18 cellular contexts compared by ENCODE assay signal in the genomic region with DNA sequence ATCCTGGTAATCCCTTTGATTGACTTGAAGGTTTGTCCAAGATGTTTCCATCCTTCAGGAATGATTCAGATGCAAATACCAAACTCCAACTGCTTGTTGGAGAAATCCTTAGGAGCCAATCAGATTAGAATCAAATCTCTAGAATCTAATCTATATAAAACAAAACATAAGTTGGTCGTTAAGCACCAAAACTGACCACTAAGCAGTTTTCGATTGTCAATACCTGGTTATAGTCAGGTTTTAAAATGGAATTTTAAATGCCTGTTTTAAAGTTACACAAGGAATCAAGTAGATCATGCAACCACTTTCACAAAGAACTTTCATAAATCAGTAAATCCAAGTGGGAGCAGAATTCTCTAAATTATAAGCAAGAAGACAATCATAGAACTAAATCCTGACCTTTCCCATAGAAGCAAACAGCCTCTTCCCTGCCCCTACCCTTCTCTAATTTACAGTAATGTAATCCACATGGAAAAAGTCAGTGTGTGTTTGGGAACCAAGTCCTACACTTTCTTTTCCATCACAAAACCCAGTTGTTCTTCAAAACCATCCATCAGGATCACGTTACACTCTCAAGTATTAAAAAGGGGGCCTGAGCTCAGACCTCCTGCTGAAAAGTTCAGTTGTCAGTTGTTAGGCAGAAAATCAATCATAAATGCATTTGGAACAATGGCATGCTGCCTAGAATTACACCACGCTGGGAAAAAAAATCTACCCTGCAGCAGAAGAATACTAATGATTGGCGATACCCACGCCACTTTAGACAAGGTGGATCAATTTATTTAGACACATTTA.
DNase-seq lines count a peak whose midpoint lies in the region; ATAC-seq and TF ChIP-seq lines count a peak whose summit lies in the region.
"Had no signal": no experiment of that assay in that cellular context is flagged by ENCODE, and none has a peak within 500 bp of the region (broad histone marks: within the 10 kb centered on the region; RNA-seq: fewer than 3 reads in every experiment).

No MANE protein-coding gene starts in this region.

- intact Hi-C loops in activated CD4-positive, alpha-beta memory T cell treated with anti-CD3 and anti-CD28 coated beads for 36 hours (cut with micrococcal nuclease): no loop called here

- POLR2A ChIA-PET in activated CD4-positive, alpha-beta memory T cell treated with anti-CD3 and anti-CD28 coated beads for 36 hours (lab: Charles Lee): no interaction called here

- peak overlapping the region; percentile 10 for H3K4me3 Mint-ChIP-seq in glutamatergic neuron (ENCODE audit: unreplicated experiment)
- H3K4me3 Mint-ChIP-seq in activated CD4-positive, alpha-beta memory T cell treated with anti-CD3 and anti-CD28 coated beads for 36 hours: no peak overlapping the region
- H3K4me3 Mint-ChIP-seq: CD14-positive monocyte had no signal

- H3K36me3 Mint-ChIP-seq in glutamatergic neuron (ENCODE audit: unreplicated experiment): no peaks in the 10 kb centered on the region
- H3K36me3 Mint-ChIP-seq in activated CD4-positive, alpha-beta memory T cell treated with anti-CD3 and anti-CD28 coated beads for 36 hours: no peaks in the 10 kb centered on the region
- H3K36me3 Mint-ChIP-seq: CD14-positive monocyte had no signal

- peaks cover 3% of the 10 kb centered on the region for H3K9me3 Mint-ChIP-seq in glutamatergic neuron (ENCODE audit: unreplicated experiment)
- peaks cover 20% of the 10 kb centered on the region for H3K9me3 Mint-ChIP-seq in activated CD4-positive, alpha-beta memory T cell treated with anti-CD3 and anti-CD28 coated beads for 36 hours

- no peaks in the 10 kb centered on the region for H3K27me3 Mint-ChIP-seq in glutamatergic neuron (ENCODE audit: unreplicated experiment)
- H3K27me3 Mint-ChIP-seq in activated CD4-positive, alpha-beta memory T cell treated with anti-CD3 and anti-CD28 coated beads for 36 hours: no peaks in the 10 kb centered on the region

- DNase-seq in NCI-H345 treated with DMSO at 0.1 percent for 48 hours (lab: John Stamatoyannopoulos, UW; ENCODE audit: unreplicated experiment) (peak; percentile 3), NCI-H345 (lab: John Stamatoyannopoulos, UW) (no peak), NCI-H2171 treated with DMSO at 0.1 percent for 48 hours (lab: John Stamatoyannopoulos, UW) (peak; percentile 73), glutamatergic neuron (no peak), EL (no peak), NCI-H1092 (lab: John Stamatoyannopoulos, UW) (no peak)
- no peak for DNase-seq in activated CD4-positive, alpha-beta memory T cell treated with anti-CD3 and anti-CD28 coated beads for 36 hours
- DNase-seq: activated CD4-positive, alpha-beta T cell treated with anti-CD3 and anti-CD28 coated beads, Interleukin-2, amount 50 U/mL, for 4 hours; activated gamma-delta T cell; DMS 273 treated with DMSO at 0.1 percent for 48 hours; effector CD8-positive, alpha-beta T cell; left lung; midbrain; NCI-H226; RPMI8226 had no signal

- H3K27ac Mint-ChIP-seq in glutamatergic neuron (ENCODE audit: unreplicated experiment): no peak overlapping the region
- no peak overlapping the region for H3K27ac Mint-ChIP-seq in activated CD4-positive, alpha-beta memory T cell treated with anti-CD3 and anti-CD28 coated beads for 36 hours
- H3K27ac Mint-ChIP-seq: CD14-positive monocyte had no signal

- TF ChIP-seq CTCF in glutamatergic neuron (IDR thresholded peaks at IDR 0.05; ENCODE audit: partially characterized antibody, unreplicated experiment): no peak

- H3K4me1 Mint-ChIP-seq in glutamatergic neuron (ENCODE audit: low read depth, unreplicated experiment): peaks cover 7% of the 10 kb centered on the region
- no peaks in the 10 kb centered on the region for H3K4me1 Mint-ChIP-seq in activated CD4-positive, alpha-beta memory T cell treated with anti-CD3 and anti-CD28 coated beads for 36 hours (ENCODE audit: low read depth)
- H3K4me1 Mint-ChIP-seq: CD14-positive monocyte had no signal

- CTCF ChIA-PET in activated CD4-positive, alpha-beta memory T cell treated with anti-CD3 and anti-CD28 coated beads for 36 hours (lab: Charles Lee): no interaction called here

- no peak for ATAC-seq in HG02970 (IDR thresholded peaks at IDR 0.05; ENCODE audit: low FRiP score, unreplicated experiment)
- ATAC-seq: HCT116, left lung had no signal

Comparison
In these comparisons a context has a peak if more than half of its experiments do, and no peak if none do; other contexts are left out.
1. DNase-seq: peak in NCI-H345 treated with DMSO at 0.1 percent for 48 hours (single experiment) and NCI-H2171 treated with DMSO at 0.1 percent for 48 hours (single experiment); none in NCI-H345 (single experiment), glutamatergic neuron (single experiment), activated CD4-positive, alpha-beta memory T cell treated with anti-CD3 and anti-CD28 coated beads for 36 hours (single experiment), EL (single experiment) and NCI-H1092 (single experiment).